ENCODE assay signal across 8 cellular contexts in the genomic region with DNA sequence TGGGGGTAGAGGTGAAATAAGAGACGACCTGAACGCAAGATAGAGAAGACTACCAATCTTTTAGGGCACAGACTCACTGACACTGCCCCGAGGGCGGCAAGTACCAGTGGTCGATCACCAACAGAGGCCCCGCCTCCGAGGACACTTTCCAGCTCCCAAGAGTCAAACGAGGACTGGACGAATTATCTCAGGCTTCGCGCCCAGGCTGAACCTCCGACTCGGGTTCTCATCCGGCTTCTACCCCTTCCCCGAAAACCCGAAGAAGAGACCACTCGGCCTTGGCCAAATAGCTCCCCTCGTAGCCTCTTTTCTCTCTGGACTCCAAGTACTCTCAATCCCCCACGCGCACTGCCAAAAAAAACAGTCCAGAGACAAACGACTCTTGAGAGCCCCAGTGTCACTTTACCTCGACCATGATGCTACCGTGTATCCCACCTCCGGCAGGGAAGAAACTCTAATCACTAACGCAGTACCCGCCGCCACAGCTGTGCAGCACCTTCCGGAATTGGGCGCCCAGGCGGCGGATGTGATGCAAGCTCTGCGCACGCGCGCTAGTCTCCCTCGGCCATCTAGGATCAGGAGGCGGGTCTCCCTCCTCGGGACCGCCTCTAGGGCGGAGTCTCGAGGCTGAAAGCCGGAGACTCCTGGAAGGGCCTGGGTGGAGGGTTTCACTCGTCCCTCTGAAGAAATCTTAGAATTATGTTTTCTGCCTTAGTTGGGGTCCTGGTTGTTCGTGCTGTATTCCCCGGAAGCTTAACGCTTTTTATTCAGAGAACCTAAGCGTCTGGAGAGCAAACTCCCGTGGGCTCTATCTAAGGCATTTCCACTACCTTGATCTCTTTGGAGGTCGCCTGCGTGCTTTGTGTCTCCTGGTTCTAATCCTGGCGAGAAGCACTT. TPM values are rescaled to one million over a fixed set of nuclear protein-coding genes. Genes with fewer than 3 reads are reported as not detected.
DNase-seq lines count a peak whose midpoint lies in the region; ATAC-seq, FAIRE-seq and TF ChIP-seq lines count a peak whose summit lies in the region.

A gene (minus strand): TSS at position 507 of the 897 bp plus-strand sequence. CDS start 92 bp downstream, at position 415.

- H3K14ac ChIP-seq in trophoblast cell (ENCODE audit: low read length) = peak within 1 kb of the TSS; percentile 48

- H3K4me2 ChIP-seq in trophoblast cell (ENCODE audit: low read length) = peak within 1 kb of the TSS; percentile 86

- peak; percentile 99 for FAIRE-seq in GM12892 (lab: Jason Lieb, UNC)

- TF ChIP-seq CTCF in adrenal gland (IDR thresholded peaks at IDR 0.05) (peak in 5 of 6 experiments; percentile 33 to 65 (median 46)), transverse colon (IDR thresholded peaks at IDR 0.05) (peak; percentile 17 to 66 (median 29))

- peak within 1 kb of the TSS; percentile 15 for H2BK5ac ChIP-seq in trophoblast cell (ENCODE audit: low read depth, low read length, poor library complexity)

- peak within 1 kb of the TSS; percentile 30 for H3K18ac ChIP-seq in trophoblast cell (ENCODE audit: low read length)

- H3K36me3 ChIP-seq in adrenal gland (replicated peaks in 1 of 2) = peaks cover 0 to 25% of the 10 kb centered on the region in 2 donors
- H3K36me3 ChIP-seq in trophoblast cell (ENCODE audit: control insufficient read depth in 1 of 2, insufficient read depth in 2 of 2, low read length in 2 of 2) = peaks cover 2% of the 10 kb centered on the region in 2 experiments
- peaks cover 0 to 25% (median 11%) of the 10 kb centered on the region in 4 donors for H3K36me3 ChIP-seq in transverse colon

- WGBS in adrenal gland, 4 donors = 0 to 2% (median 1%) methylated on average over 13 to 51 of the region's 51 CpGs
- no CpG with 5 or more reads among the region's 51 CpGs for WGBS in trophoblast cell (ENCODE audit: extremely low coverage, insufficient coverage, insufficient read length)
- 0 to 3% methylated on average over 6 to 49 of the region's 51 CpGs for WGBS in transverse colon (ENCODE audit: low coverage in 1 of 2), 2 donors

- no peak within 1 kb of the TSS for H3K23ac ChIP-seq in trophoblast cell (ENCODE audit: low read length)

- peak within 1 kb of the TSS; percentile 11 to 92 (median 54) for H3K4me3 ChIP-seq in adrenal gland
- peak within 1 kb of the TSS; percentile 78 for H3K4me3 ChIP-seq in trophoblast cell (ENCODE audit: low read depth, low read length)
- peak within 1 kb of the TSS; percentile 52 to 96 (median 76) for H3K4me3 ChIP-seq in transverse colon

- DNase-seq in GM12892 (ENCODE audit: insufficient read length) (peak; percentile 55), NCI-H146 (lab: John Stamatoyannopoulos, UW) (peak; percentile 91), T-helper 1 cell (peak; percentile 93 to 97 (median 95)), adrenal gland (peak; percentile 96 to 98 (median 97)), cardiac septum (ENCODE audit: low spot score) (peak; percentile 98), trophoblast cell (peak; percentile 97 to 99), transverse colon (peak; percentile 97)

- H3K27me3 ChIP-seq in adrenal gland (no peaks in the 10 kb centered on the region), trophoblast cell (ENCODE audit: insufficient read depth, low read length) (no peaks in the 10 kb centered on the region), transverse colon (no peaks in the 10 kb centered on the region)

- H2BK120ac ChIP-seq in trophoblast cell (ENCODE audit: insufficient read depth, low read length, poor library complexity) = peak within 1 kb of the TSS; percentile 35

- H3K4ac ChIP-seq in trophoblast cell (ENCODE audit: low read depth, low read length) = peak within 1 kb of the TSS; percentile 80

- peak within 1 kb of the TSS; percentile 85 for H3K9ac ChIP-seq in trophoblast cell (ENCODE audit: low read length)

- peak within 1 kb of the TSS in 4 of 5 donors; percentile 33 to 81 (median 66) for H3K27ac ChIP-seq in adrenal gland
- no peak within 1 kb of the TSS for H3K27ac ChIP-seq in trophoblast cell (ENCODE audit: low read depth, low read length)
- H3K27ac ChIP-seq in transverse colon = peak within 1 kb of the TSS; percentile 77 to 88 (median 84)

- peak; percentile 98 for ATAC-seq in HG02852 (IDR thresholded peaks at IDR 0.05; ENCODE audit: unreplicated experiment)

- peak within 1 kb of the TSS; percentile 64 for H4K91ac ChIP-seq in trophoblast cell (ENCODE audit: low read depth, low read length)

- peaks cover 3% of the 10 kb centered on the region for H3K79me2 ChIP-seq in trophoblast cell (ENCODE audit: control insufficient read depth, insufficient read depth, low read length, poor library complexity)

- intact Hi-C loops in adrenal gland (cut with DNase I) = loop anchor here in 1 of 2 donors (5.0 kb wide), 1 partner anchor 72 kb away; no protein-coding TSS in a partner anchor
- intact Hi-C loops in cardiac septum (cut with DNase I) = loop anchor here (5.0 to 10.0 kb wide), 2 partner anchors 822 to 1165 kb away; no protein-coding TSS in a partner anchor
- intact Hi-C loops in transverse colon (cut with DNase I; ENCODE audit: low total_unique reads) = no loop called here

- peak within 1 kb of the TSS; percentile 94 for H4K8ac ChIP-seq in trophoblast cell (ENCODE audit: low read depth, low read length)

- no peak for TF ChIP-seq EP300 in transverse colon (IDR thresholded peaks at IDR 0.05; ENCODE audit: low read depth)

- H3K9me3 ChIP-seq in adrenal gland (replicated peaks in 1 of 3) (no peaks in the 10 kb centered on the region), trophoblast cell (ENCODE audit: insufficient read depth, low read depth, low read length) (no peaks in the 10 kb centered on the region), transverse colon (no peaks in the 10 kb centered on the region)

- H2BK12ac ChIP-seq in trophoblast cell (ENCODE audit: low read length) = no peak within 1 kb of the TSS

- in situ Hi-C loops in transverse colon (cut with MboI; ENCODE audit: low pct_ligation_motif_present in 1 of 4, low pct_unique_long_range_greater_than_20kb in 1 of 4, low sequenced_read_pairs in 3 of 4) = loop anchor here in 3 of 4 donors (5.0 to 25.0 kb wide), 3 partner anchors 65 to 812 kb away; a partner anchor contains a TSS

- peak; percentile 81 for TF ChIP-seq POLR2A in GM12892 (IDR thresholded peaks at IDR 0.05; ENCODE audit: low read depth, low read length)
- peak; percentile 33 to 72 for TF ChIP-seq POLR2A in adrenal gland (IDR thresholded peaks at IDR 0.05)
- peak; percentile 68 for TF ChIP-seq POLR2A in transverse colon (IDR thresholded peaks at IDR 0.05)

- no peak within 1 kb of the TSS for H2AK5ac ChIP-seq in trophoblast cell (ENCODE audit: low read length)

- peak within 1 kb of the TSS; percentile 78 for H4K12ac ChIP-seq in trophoblast cell (ENCODE audit: low read depth, low read length)

- H2AFZ ChIP-seq in trophoblast cell (ENCODE audit: insufficient read depth, low read length, poor library complexity) = peak within 1 kb of the TSS; percentile 80

- no peaks in the 10 kb centered on the region for H3K79me1 ChIP-seq in trophoblast cell (ENCODE audit: low read length)

- H3K4me1 ChIP-seq in adrenal gland (replicated peaks in 1 of 2) = peaks cover 6 to 18% of the 10 kb centered on the region in 2 donors
- H3K4me1 ChIP-seq in trophoblast cell (ENCODE audit: control insufficient read depth in 1 of 2, insufficient read depth in 2 of 2, low read length in 2 of 2) = peaks cover 0 to 5% of the 10 kb centered on the region in 2 experiments
- H3K4me1 ChIP-seq in transverse colon = peaks cover 11 to 32% (median 17%) of the 10 kb centered on the region in 4 donors

RNA-seq across cellular contexts. Expression of the gene that starts here (rescaled TPM):
- polyA plus RNA-seq in GM12892 (2012; ENCODE audit: missing spikeins) = 60.9 TPM
- total RNA-seq in adrenal gland (10 to 100 TPM; 37.2 to 64.4 (median 54.3) TPM), cardiac septum (31.8 TPM), transverse colon (10 to 100 TPM; 22.5 to 48.2 (median 42.9) TPM)
- polyA plus RNA-seq in adrenal gland = 10 to 100 TPM; 44.7 to 69.1 (median 45.2) TPM
- 86.8 and 95.1 TPM in 2 replicates for polyA plus RNA-seq in trophoblast cell (2013)
